In genomic region chr3:157535667-157536066, GRCh38 we compare ENCODE assay signal across 34 cellular contexts. TPM values are rescaled to one million over a fixed set of nuclear protein-coding genes. Genes with fewer than 3 reads are reported as not detected.
"Had no signal": no experiment of that assay in that cellular context is flagged by ENCODE, and none has a peak within 500 bp of the region (broad histone marks: within the 10 kb centered on the region; RNA-seq: fewer than 3 reads in every experiment).

No MANE protein-coding gene starts in this region.

- H3K27me3 ChIP-seq: adrenal gland, ascending aorta, body of pancreas, brain microvascular endothelial cell, breast epithelium, cardiac muscle cell had no signal

- H3K4me1 ChIP-seq: body of pancreas, breast epithelium had no signal

- DNase-seq: activated effector memory CD4-positive, alpha-beta T cell treated with anti-CD3 and anti-CD28 coated beads, Interleukin-2, amount 50 U/mL, for 16 hours; activated effector memory CD4-positive, alpha-beta T cell treated with Interleukin-2 at 50 U/mL for 16 hours; activated gamma-delta T cell; activated gamma-delta T cell treated with Interleukin-2 at 50 U/mL for 16 hours; activated naive CD4-positive, alpha-beta T cell; activated naive CD4-positive, alpha-beta T cell treated with anti-CD3 and anti-CD28 coated beads for 36 hours; activated naive CD4-positive, alpha-beta T cell treated with anti-CD3 and anti-CD28 coated beads, Interleukin-2, amount 10 ng/mL, durations not matched to agents 7 days and 5 days; activated naive CD4-positive, alpha-beta T cell treated with anti-CD3 and anti-CD28 coated beads, Interleukin-2, amount 50 U/mL, for 16 hours; activated naive CD4-positive, alpha-beta T cell treated with Interleukin-2 at 50 U/mL for 16 hours; activated naive CD8-positive, alpha-beta T cell treated with anti-CD3 and anti-CD28 coated beads for 36 hours; activated naive CD8-positive, alpha-beta T cell treated with anti-CD3 and anti-CD28 coated beads, Interleukin-2, amount 10 ng/mL, durations not matched to agents 7 days and 5 days; activated naive CD8-positive, alpha-beta T cell treated with anti-CD3 and anti-CD28 coated beads, Interleukin-2, amount 50 U/mL, for 24 hours; activated T-cell treated with anti-CD3 and anti-CD28 coated beads, Interleukin-2, amount 50 U/mL, for 24 hours; activated T-cell treated with anti-CD3 and anti-CD28 coated beads, Interleukin-2, amount 50 U/mL, for 4 hours; activated T-cell treated with anti-CD3 and anti-CD28 coated beads, Interleukin-2, amount 50 U/mL, for 48 hours; activated T-cell treated with anti-CD3 and anti-CD28 coated beads, Interleukin-2, amount 50 U/mL, for 72 hours; adrenal gland; amniotic stem cell; amygdala; anterior cingulate cortex; aorta; body of pancreas; brain microvascular endothelial cell; caudate nucleus; central memory CD4-positive, alpha-beta T cell; cerebellar nuclear complex had no signal

- ATAC-seq: activated naive CD4-positive, alpha-beta T cell treated with anti-CD3 and anti-CD28 coated beads, Interleukin-2, amount 50 U/mL, for 72 hours; activated naive CD8-positive, alpha-beta T cell treated with anti-CD3 and anti-CD28 coated beads, Interleukin-2, amount 50 U/mL, for 24 hours; activated T-cell treated with anti-CD3 and anti-CD28 coated beads, Interleukin-2, amount 50 U/mL, for 4 hours; activated T-cell treated with anti-CD3 and anti-CD28 coated beads, Interleukin-2, amount 50 U/mL, for 72 hours; activated T-helper 17 cell treated with anti-CD3 and anti-CD28 coated beads, Interleukin-2, amount 50 U/mL, for 72 hours; body of pancreas had no signal

- H3K4me3 ChIP-seq: adrenal gland, ascending aorta, body of pancreas, breast epithelium, cardiac muscle cell had no signal

- H3K9me3 ChIP-seq: adrenal gland, ascending aorta, body of pancreas, breast epithelium had no signal

- H3K36me3 ChIP-seq: adrenal gland, ascending aorta, brain microvascular endothelial cell, breast epithelium, cardiac muscle cell had no signal

- FAIRE-seq: bronchial epithelial cell had no signal

- H3K27ac ChIP-seq: adrenal gland, ascending aorta, body of pancreas, brain microvascular endothelial cell, breast epithelium, cardiac muscle cell had no signal

RNA-seq across cellular contexts. Expression of gene VEPH1, which starts 32.5 kb away (rescaled TPM):
- total RNA-seq: activated naive CD4-positive, alpha-beta T cell treated with anti-CD3 and anti-CD28 coated beads for 36 hours; activated naive CD4-positive, alpha-beta T cell treated with anti-CD3 and anti-CD28 coated beads, Interleukin-2, amount 50 U/mL, for 72 hours; activated naive CD8-positive, alpha-beta T cell treated with anti-CD3 and anti-CD28 coated beads for 36 hours; activated naive CD8-positive, alpha-beta T cell treated with anti-CD3 and anti-CD28 coated beads, Interleukin-2, amount 10 ng/mL, durations not matched to agents 7 days and 5 days; activated T-cell treated with anti-CD3 and anti-CD28 coated beads, Interleukin-2, amount 50 U/mL, for 72 hours; activated T-helper 1 cell treated with anti-CD3 and anti-CD28 coated beads, Interleukin-12 subunit alpha, Interleukin-12 subunit beta, Interleukin-2, Interleukin-4 antibody, amounts not matched to agents 30 ng/mL and 10 ng/mL and 1 ng/mL, durations not matched to agents 14 hours and 24 hours and 36 hours; activated T-helper 17 cell treated with anti-CD3 and anti-CD28 coated beads, Interleukin-2, amount 50 U/mL, for 72 hours; activated T-helper 2 cell treated with anti-CD3 and anti-CD28 coated beads, Interferon-gamma antibody, Interleukin-2, Interleukin-4, amounts not matched to agents 10 μg/mL and 5 μg/mL and 100 μg/mL, durations not matched to agents 14 hours and 24 hours and 36 hours had no signal
